In genomic region chr2:240300840-240301239, GRCh38 we compare ENCODE assay signal across 21 cellular contexts.
"Had no signal": no experiment of that assay in that cellular context is flagged by ENCODE, and none has a peak within 500 bp of the region (broad histone marks: within the 10 kb centered on the region; RNA-seq: fewer than 3 reads in every experiment).

No MANE protein-coding gene starts in this region.

- H3K27ac ChIP-seq: body of pancreas, foreskin keratinocyte, left lung, psoas muscle, suprapubic skin, transverse colon had no signal

- H3K27me3 ChIP-seq: body of pancreas, foreskin keratinocyte, transverse colon had no signal

- H3K9me3 ChIP-seq: body of pancreas, left lung, psoas muscle, suprapubic skin, transverse colon had no signal

- H3K27ac Mint-ChIP-seq: activated CD4-positive, alpha-beta T cell treated with anti-CD3 and anti-CD28 coated beads for 36 hours; activated naive CD8-positive, alpha-beta T cell treated with anti-CD3 and anti-CD28 coated beads for 36 hours; activated T-helper 1 cell treated with anti-CD3 and anti-CD28 coated beads, Interleukin-12 subunit alpha, Interleukin-12 subunit beta, Interleukin-2, Interleukin-4 antibody, amounts not matched to agents 30 ng/mL and 10 ng/mL and 1 ng/mL, durations not matched to agents 14 hours and 24 hours and 36 hours; WTC11 had no signal

- H3K36me3 Mint-ChIP-seq: activated naive CD8-positive, alpha-beta T cell treated with anti-CD3 and anti-CD28 coated beads for 36 hours; naive B cell; WTC11 had no signal

- ATAC-seq: activated CD4-positive, alpha-beta T cell treated with anti-CD3 and anti-CD28 coated beads for 36 hours; body of pancreas; foreskin keratinocyte; left lung; psoas muscle; right cardiac atrium; stimulated activated naive CD8-positive, alpha-beta T cell treated with anti-CD3 and anti-CD28 coated beads, Interleukin-15, amount 100 ng/mL, for 72 hours; WTC11 had no signal

- H3K4me1 Mint-ChIP-seq: activated CD4-positive, alpha-beta T cell treated with anti-CD3 and anti-CD28 coated beads for 36 hours; activated naive CD8-positive, alpha-beta T cell treated with anti-CD3 and anti-CD28 coated beads for 36 hours; naive B cell; stimulated activated naive CD8-positive, alpha-beta T cell treated with anti-CD3 and anti-CD28 coated beads, Interleukin-15, amount 100 ng/mL, for 72 hours had no signal

- H3K4me1 ChIP-seq: body of pancreas, foreskin keratinocyte, left lung, psoas muscle, suprapubic skin, transverse colon had no signal

- DNase-seq: activated CD4-positive, alpha-beta T cell treated with anti-CD3 and anti-CD28 coated beads for 36 hours; activated naive CD4-positive, alpha-beta T cell; activated naive CD8-positive, alpha-beta T cell treated with anti-CD3 and anti-CD28 coated beads for 36 hours; activated T-cell treated with anti-CD3 and anti-CD28 coated beads for 4 hours; amniotic stem cell; body of pancreas; foreskin keratinocyte; hippocampal formation; mammary epithelial cell; naive B cell; right cardiac atrium; small intestine; stimulated activated CD4-positive, alpha-beta T cell treated with anti-CD3 and anti-CD28 coated beads, Interleukin-4, amount 100 ng/mL, for 1 hour; stimulated activated naive CD8-positive, alpha-beta T cell treated with anti-CD3 and anti-CD28 coated beads, Interleukin-15, amount 100 ng/mL, for 72 hours; transverse colon had no signal

- H3K4me3 Mint-ChIP-seq: activated CD4-positive, alpha-beta T cell treated with anti-CD3 and anti-CD28 coated beads for 36 hours; activated naive CD8-positive, alpha-beta T cell treated with anti-CD3 and anti-CD28 coated beads for 36 hours; activated T-helper 1 cell treated with anti-CD3 and anti-CD28 coated beads, Interleukin-12 subunit alpha, Interleukin-12 subunit beta, Interleukin-2, Interleukin-4 antibody, amounts not matched to agents 30 ng/mL and 10 ng/mL and 1 ng/mL, durations not matched to agents 14 hours and 24 hours and 36 hours; naive B cell; neural crest cell; stimulated activated naive CD8-positive, alpha-beta T cell treated with anti-CD3 and anti-CD28 coated beads, Interleukin-15, amount 100 ng/mL, for 72 hours; WTC11 had no signal

- H3K9me3 Mint-ChIP-seq: activated naive CD8-positive, alpha-beta T cell treated with anti-CD3 and anti-CD28 coated beads for 36 hours; activated T-helper 1 cell treated with anti-CD3 and anti-CD28 coated beads, Interleukin-12 subunit alpha, Interleukin-12 subunit beta, Interleukin-2, Interleukin-4 antibody, amounts not matched to agents 30 ng/mL and 10 ng/mL and 1 ng/mL, durations not matched to agents 14 hours and 24 hours and 36 hours; naive B cell; neural crest cell; stimulated activated naive CD8-positive, alpha-beta T cell treated with anti-CD3 and anti-CD28 coated beads, Interleukin-15, amount 100 ng/mL, for 72 hours; WTC11 had no signal

- H3K4me3 ChIP-seq: body of pancreas, left lung, psoas muscle, suprapubic skin, transverse colon had no signal

- H3K36me3 ChIP-seq: left lung, suprapubic skin, transverse colon had no signal
